In genomic region chr17:43308999-43309398, GRCh38 we compare ENCODE assay signal across 32 cellular contexts.
DNase-seq lines count a peak whose midpoint lies in the region; TF ChIP-seq lines count a peak whose summit lies in the region.
"Had no signal": no experiment of that assay in that cellular context is flagged by ENCODE, and none has a peak within 500 bp of the region (broad histone marks: within the 10 kb centered on the region; RNA-seq: fewer than 3 reads in every experiment).

No MANE protein-coding gene starts in this region.

- H3K36me3 ChIP-seq in osteoblast (ENCODE audit: insufficient read depth, low read length): no peaks in the 10 kb centered on the region
- H3K36me3 ChIP-seq: esophagus squamous epithelium, suprapubic skin, upper lobe of left lung had no signal

- DNase-seq in activated CD8-positive, alpha-beta memory T cell treated with anti-CD3 and anti-CD28 coated beads, Interleukin-2, amount 50 U/mL, for 48 hours: peak; percentile 22
- no peak for DNase-seq in activated CD8-positive, alpha-beta memory T cell treated with anti-CD3 and anti-CD28 coated beads, Interleukin-2, amount 50 U/mL, for 4 hours
- DNase-seq in inferior parietal cortex (ENCODE audit: extremely low spot score): peak; percentile 35
- DNase-seq in ureter (ENCODE audit: low spot score): peak; percentile 19
- DNase-seq in NOMO-1 treated with DMSO at 0.1 percent for 48 hours (lab: John Stamatoyannopoulos, UW; ENCODE audit: unreplicated experiment): no peak
- no peak for DNase-seq in osteoblast (ENCODE audit: insufficient read length, low spot score, missing footprints)
- no peak for DNase-seq in germinal center (ENCODE audit: low spot score)
- DNase-seq: activated CD4-positive, alpha-beta memory T cell treated with anti-CD3 and anti-CD28 coated beads, Interleukin-2, amount 10 ng/mL, durations not matched to agents 7 days and 5 days; activated gamma-delta T cell; activated naive CD8-positive, alpha-beta T cell treated with anti-CD3 and anti-CD28 coated beads for 36 hours; activated T-cell treated with anti-CD3 and anti-CD28 coated beads for 4 hours; AML-193; caudate nucleus; DMS153; esophagus squamous epithelium; H7; kidney glomerular epithelial cell; mucosa of descending colon; natural killer cell; NCI-H1417 treated with DMSO at 0.1 percent for 48 hours; NCI-H2029 treated with DMSO at 0.1 percent for 48 hours; NCI-H524 treated with DMSO at 0.1 percent for 48 hours; nucleus accumbens; PC-3; small intestine; stimulated activated naive CD4-positive, alpha-beta T cell; upper lobe of left lung had no signal

- no peaks in the 10 kb centered on the region for H3K79me2 ChIP-seq in osteoblast (ENCODE audit: insufficient read depth, low read length)

- H3K27ac ChIP-seq in adipose tissue (ENCODE audit: low read depth, low read length) (peak overlapping the region; percentile 38), osteoblast (ENCODE audit: low read depth, low read length) (no peak overlapping the region)
- H3K27ac ChIP-seq: esophagus squamous epithelium, foreskin keratinocyte, HL-60, suprapubic skin had no signal

- 74 to 84% (median 80%) methylated on average over 6 of the region's 6 CpGs for WGBS in adipose tissue, 3 donors

- no peaks in the 10 kb centered on the region for H4K20me1 ChIP-seq in osteoblast (ENCODE audit: insufficient read depth, low read length)

- H3K4me2 ChIP-seq in osteoblast (ENCODE audit: insufficient read depth, low read length): no peak overlapping the region

- H3K4me1 ChIP-seq in osteoblast (ENCODE audit: insufficient read depth, low read length): no peaks in the 10 kb centered on the region
- H3K4me1 ChIP-seq: esophagus squamous epithelium, foreskin keratinocyte, suprapubic skin, upper lobe of left lung had no signal

- H3K27me3 ChIP-seq in osteoblast (ENCODE audit: insufficient read depth, low read length): no peaks in the 10 kb centered on the region
- H3K27me3 ChIP-seq: esophagus squamous epithelium, foreskin keratinocyte, suprapubic skin, upper lobe of left lung had no signal

- no peak overlapping the region for H3K4me3 ChIP-seq in osteoblast (ENCODE audit: insufficient read depth, low read length)
- H3K4me3 ChIP-seq: esophagus squamous epithelium, lung, mucosa of descending colon, suprapubic skin, upper lobe of left lung had no signal

- no peak for TF ChIP-seq CTCF in osteoblast (IDR thresholded peaks at IDR 0.05; ENCODE audit: extremely low read depth, low read depth, low read length)

- H3K9me3 ChIP-seq in osteoblast (ENCODE audit: low read depth, low read length): no peaks in the 10 kb centered on the region
- H3K9me3 ChIP-seq: esophagus squamous epithelium, mucosa of descending colon, suprapubic skin, upper lobe of left lung had no signal

- no peak overlapping the region for H2AFZ ChIP-seq in osteoblast (ENCODE audit: low read length)

Comparison
In these comparisons a context has a peak if more than half of its experiments do, and no peak if none do; other contexts are left out.
1. DNase-seq: peak in activated CD8-positive, alpha-beta memory T cell treated with anti-CD3 and anti-CD28 coated beads, Interleukin-2, amount 50 U/mL, for 48 hours (single experiment), inferior parietal cortex (single experiment) and ureter (single experiment); none in activated CD8-positive, alpha-beta memory T cell treated with anti-CD3 and anti-CD28 coated beads, Interleukin-2, amount 50 U/mL, for 4 hours (single experiment), NOMO-1 treated with DMSO at 0.1 percent for 48 hours (single experiment), osteoblast (single experiment) and germinal center (single experiment).